Comparison of ENCODE assay signal across 7 cellular contexts in genomic region chr17:4708436-4708835, GRCh38. TPM values are rescaled to one million over a fixed set of nuclear protein-coding genes. Genes with fewer than 3 reads are reported as not detected.
DNase-seq lines count a peak whose midpoint lies in the region; ATAC-seq and TF ChIP-seq lines count a peak whose summit lies in the region.
"Had no signal": no experiment of that assay in that cellular context is flagged by ENCODE, and none has a peak within 500 bp of the region (broad histone marks: within the 10 kb centered on the region; RNA-seq: fewer than 3 reads in every experiment).

No MANE protein-coding gene starts in this region.

- peaks cover 13% of the 10 kb centered on the region for H3K4me1 Mint-ChIP-seq in type B pancreatic cell (ENCODE audit: unreplicated experiment)

- no peak overlapping the region for H3K27ac Mint-ChIP-seq in type B pancreatic cell

- no peaks in the 10 kb centered on the region for H3K36me3 Mint-ChIP-seq in type B pancreatic cell

- intact Hi-C loops in left cardiac atrium (cut with DNase I) (no loop called here), left ventricle myocardium superior (cut with micrococcal nuclease) (no loop called here)

- no peaks in the 10 kb centered on the region for H3K27me3 Mint-ChIP-seq in type B pancreatic cell

- TF ChIP-seq CTCF in type B pancreatic cell (conservative IDR thresholded peaks at IDR 0.05) = no peak

- ATAC-seq in left cardiac atrium (no peak), left ventricle myocardium superior (no peak)

- DNase-seq in left cardiac atrium (peak; percentile 22), left ventricle myocardium superior (no peak), type B pancreatic cell (ENCODE audit: extremely low spot score, unreplicated experiment) (no peak), NCI-H1092 (lab: John Stamatoyannopoulos, UW) (no peak), DMS79 (lab: John Stamatoyannopoulos, UW) (no peak)
- DNase-seq in activated naive CD4-positive, alpha-beta T cell treated with anti-CD3 and anti-CD28 coated beads, Interleukin-2, amount 50 U/mL, for 16 hours = peak; percentile 58
- DNase-seq: NCI-H2081 treated with DMSO at 0.1 percent for 48 hours had no signal

- H3K4me3 Mint-ChIP-seq in type B pancreatic cell = peak overlapping the region; percentile 71

- H3K9me3 Mint-ChIP-seq in type B pancreatic cell = no peaks in the 10 kb centered on the region

RNA-seq across cellular contexts. Expression of gene ARRB2, which starts 2.0 kb away (rescaled TPM):
- 10 to 100 TPM; 30.7 to 43.5 TPM for total RNA-seq in left cardiac atrium
- total RNA-seq in left ventricle myocardium superior = 35.0 TPM
- 22.9 and 47.4 TPM in 2 replicates for total RNA-seq in type B pancreatic cell (ENCODE audit: low replicate concordance)

RNA-seq across cellular contexts. Expression of gene PELP1, which starts 4.5 kb away (rescaled TPM):
- total RNA-seq in left cardiac atrium (10 to 100 TPM; 36.4 to 38.7 TPM), left ventricle myocardium superior (36.8 TPM), type B pancreatic cell (ENCODE audit: low replicate concordance) (72.7 and 92.9 TPM in 2 replicates)

RNA-seq across cellular contexts. Expression of gene MED11, which starts 22.8 kb away (rescaled TPM):
- total RNA-seq in left cardiac atrium (10 to 100 TPM; 16.9 to 17.6 TPM), left ventricle myocardium superior (18.0 TPM), type B pancreatic cell (ENCODE audit: low replicate concordance) (17.6 and 21.8 TPM in 2 replicates)

RNA-seq across cellular contexts. Expression of gene ZMYND15, which starts 31.2 kb away (rescaled TPM):
- total RNA-seq in left cardiac atrium (under 1 TPM; 0.21 to 0.39 TPM), left ventricle myocardium superior (0.20 TPM), type B pancreatic cell (ENCODE audit: low replicate concordance) (0.70 and 1.4 TPM in 2 replicates)

RNA-seq across cellular contexts. Expression of gene CXCL16, which starts 31.3 kb away (rescaled TPM):
- total RNA-seq in left cardiac atrium = 1 to 10 TPM; 6.5 to 8.2 TPM
- 3.5 TPM for total RNA-seq in left ventricle myocardium superior
- total RNA-seq in type B pancreatic cell (ENCODE audit: low replicate concordance) = 15.2 and 23.0 TPM in 2 replicates

Comparison
In these comparisons a context has a peak if more than half of its experiments do, and no peak if none do; other contexts are left out.
1. DNase-seq: peak in left cardiac atrium (single experiment) and activated naive CD4-positive, alpha-beta T cell treated with anti-CD3 and anti-CD28 coated beads, Interleukin-2, amount 50 U/mL, for 16 hours (single experiment); none in left ventricle myocardium superior (single experiment), type B pancreatic cell (single experiment), NCI-H1092 (single experiment) and DMS79 (single experiment).